In the genomic region with DNA sequence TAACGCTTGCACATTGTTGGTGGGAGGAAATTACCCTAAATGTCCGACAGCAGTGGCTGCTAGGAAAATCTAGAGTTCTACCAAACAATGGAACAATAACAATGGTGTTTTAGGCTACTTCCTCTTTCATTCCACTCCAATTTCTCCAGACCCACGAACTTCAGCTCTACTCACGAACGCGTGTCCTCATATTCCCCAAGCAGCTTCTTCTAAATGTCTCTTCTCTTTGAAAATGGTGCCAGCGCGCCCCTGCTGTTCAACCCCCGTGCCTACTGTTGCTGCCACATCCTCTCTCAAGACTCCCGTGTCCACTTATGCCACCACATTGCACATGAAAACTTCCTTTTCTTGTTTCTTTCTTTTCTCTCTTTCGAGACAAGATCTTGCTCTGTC, we compare ENCODE assay signal across 1 cellular context.
TF ChIP-seq lines count a peak whose summit lies in the region.

No MANE protein-coding gene starts in this region.

TF ChIP-seq in HCT116, 20 proteins besides CTCF, POLR2A, EP300 and RAD21 (continued from another document):
- TF ChIP-seq, protein P1, sequence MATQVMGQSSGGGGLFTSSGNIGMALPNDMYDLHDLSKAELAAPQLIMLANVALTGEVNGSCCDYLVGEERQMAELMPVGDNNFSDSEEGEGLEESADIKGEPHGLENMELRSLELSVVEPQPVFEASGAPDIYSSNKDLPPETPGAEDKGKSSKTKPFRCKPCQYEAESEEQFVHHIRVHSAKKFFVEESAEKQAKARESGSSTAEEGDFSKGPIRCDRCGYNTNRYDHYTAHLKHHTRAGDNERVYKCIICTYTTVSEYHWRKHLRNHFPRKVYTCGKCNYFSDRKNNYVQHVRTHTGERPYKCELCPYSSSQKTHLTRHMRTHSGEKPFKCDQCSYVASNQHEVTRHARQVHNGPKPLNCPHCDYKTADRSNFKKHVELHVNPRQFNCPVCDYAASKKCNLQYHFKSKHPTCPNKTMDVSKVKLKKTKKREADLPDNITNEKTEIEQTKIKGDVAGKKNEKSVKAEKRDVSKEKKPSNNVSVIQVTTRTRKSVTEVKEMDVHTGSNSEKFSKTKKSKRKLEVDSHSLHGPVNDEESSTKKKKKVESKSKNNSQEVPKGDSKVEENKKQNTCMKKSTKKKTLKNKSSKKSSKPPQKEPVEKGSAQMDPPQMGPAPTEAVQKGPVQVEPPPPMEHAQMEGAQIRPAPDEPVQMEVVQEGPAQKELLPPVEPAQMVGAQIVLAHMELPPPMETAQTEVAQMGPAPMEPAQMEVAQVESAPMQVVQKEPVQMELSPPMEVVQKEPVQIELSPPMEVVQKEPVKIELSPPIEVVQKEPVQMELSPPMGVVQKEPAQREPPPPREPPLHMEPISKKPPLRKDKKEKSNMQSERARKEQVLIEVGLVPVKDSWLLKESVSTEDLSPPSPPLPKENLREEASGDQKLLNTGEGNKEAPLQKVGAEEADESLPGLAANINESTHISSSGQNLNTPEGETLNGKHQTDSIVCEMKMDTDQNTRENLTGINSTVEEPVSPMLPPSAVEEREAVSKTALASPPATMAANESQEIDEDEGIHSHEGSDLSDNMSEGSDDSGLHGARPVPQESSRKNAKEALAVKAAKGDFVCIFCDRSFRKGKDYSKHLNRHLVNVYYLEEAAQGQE (IDR thresholded peaks at IDR 0.05; ENCODE audit: low read depth), result no peak
- TF ChIP-seq ELF1 (IDR thresholded peaks at IDR 0.05; ENCODE audit: borderline replicate concordance, low read depth), result no peak
TF ChIP-seq in HCT116: peak in this region for 0.
